16 cellular contexts compared by ENCODE assay signal in the genomic region with DNA sequence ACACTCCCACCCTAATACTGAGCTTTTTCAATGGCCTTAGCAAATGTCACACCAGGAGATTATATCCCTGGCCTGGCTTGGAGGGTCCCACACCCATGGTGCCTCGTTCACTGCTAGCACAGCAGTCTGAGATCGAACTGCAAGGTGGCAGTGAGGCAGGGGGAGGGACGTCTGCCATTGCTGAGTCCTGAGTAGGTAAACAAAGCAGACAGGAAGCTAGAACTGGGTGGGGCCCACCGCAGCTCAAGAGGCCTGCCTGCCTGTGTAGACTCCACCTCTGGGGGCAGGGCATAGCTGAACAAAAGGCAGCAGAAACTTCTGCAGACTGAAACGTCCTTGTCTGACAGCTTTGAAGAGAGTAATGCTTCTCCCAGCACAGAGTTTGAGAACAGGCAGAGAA.
DNase-seq lines count a peak whose midpoint lies in the region; ATAC-seq lines count a peak whose summit lies in the region.
"Had no signal": no experiment of that assay in that cellular context is flagged by ENCODE, and none has a peak within 500 bp of the region (broad histone marks: within the 10 kb centered on the region; RNA-seq: fewer than 3 reads in every experiment).

No MANE protein-coding gene starts in this region.

- H3K4me3 Mint-ChIP-seq in activated naive CD4-positive, alpha-beta T cell treated with anti-CD3 and anti-CD28 coated beads for 36 hours, result no peak overlapping the region

- H3K9me3 Mint-ChIP-seq in activated naive CD4-positive, alpha-beta T cell treated with anti-CD3 and anti-CD28 coated beads for 36 hours, result peaks cover 14% of the 10 kb centered on the region

- DNase-seq in activated naive CD4-positive, alpha-beta T cell treated with anti-CD3 and anti-CD28 coated beads for 36 hours, result peak; percentile 11
- no peak for DNase-seq in activated naive CD4-positive, alpha-beta T cell treated with anti-CD3 and anti-CD28 coated beads, Interleukin-2, amount 50 U/mL, for 16 hours
- peak; percentile 65 for DNase-seq in OCI-M1 (lab: John Stamatoyannopoulos, UW)
- peak; percentile 5 to 28 for DNase-seq in left colon
- DNase-seq in islet precursor cell, result no peak
- DNase-seq: effector CD4-positive, alpha-beta T cell; esophagus squamous epithelium; GDM1; glutamatergic neuron; NCI-H146; sigmoid colon; substantia nigra; T1000 had no signal

- no peak overlapping the region for H3K27ac Mint-ChIP-seq in activated naive CD4-positive, alpha-beta T cell treated with anti-CD3 and anti-CD28 coated beads for 36 hours

- ATAC-seq in GM19035 (IDR thresholded peaks at IDR 0.05; ENCODE audit: unreplicated experiment) (peak; percentile 82), left colon (peak; percentile 42), HG03045 (IDR thresholded peaks at IDR 0.05; ENCODE audit: unreplicated experiment) (no peak), GM19328 (IDR thresholded peaks at IDR 0.05; ENCODE audit: unreplicated experiment) (no peak)

- H3K4me1 Mint-ChIP-seq in activated naive CD4-positive, alpha-beta T cell treated with anti-CD3 and anti-CD28 coated beads for 36 hours (ENCODE audit: low read depth), result no peaks in the 10 kb centered on the region

- H3K27me3 Mint-ChIP-seq in activated naive CD4-positive, alpha-beta T cell treated with anti-CD3 and anti-CD28 coated beads for 36 hours (ENCODE audit: low read depth), result no peaks in the 10 kb centered on the region

- intact Hi-C loops in activated naive CD4-positive, alpha-beta T cell treated with anti-CD3 and anti-CD28 coated beads for 36 hours (cut with micrococcal nuclease), result no loop called here
- intact Hi-C loops in left colon (cut with DNase I, micrococcal nuclease), result no loop called here

- CTCF ChIA-PET in activated naive CD4-positive, alpha-beta T cell treated with anti-CD3 and anti-CD28 coated beads for 36 hours (lab: Charles Lee), result no interaction called here

- no peaks in the 10 kb centered on the region for H3K36me3 Mint-ChIP-seq in activated naive CD4-positive, alpha-beta T cell treated with anti-CD3 and anti-CD28 coated beads for 36 hours (ENCODE audit: low read depth)

Comparison
In these comparisons a context has a peak if more than half of its experiments do, and no peak if none do; other contexts are left out.
1. DNase-seq: peak in activated naive CD4-positive, alpha-beta T cell treated with anti-CD3 and anti-CD28 coated beads for 36 hours (single experiment), OCI-M1 (single experiment) and left colon (2 of 2); none in activated naive CD4-positive, alpha-beta T cell treated with anti-CD3 and anti-CD28 coated beads, Interleukin-2, amount 50 U/mL, for 16 hours (single experiment) and islet precursor cell (single experiment).
2. ATAC-seq: peak in GM19035 (single experiment) and left colon (single experiment); none in HG03045 (single experiment) and GM19328 (single experiment).